Comparison of ENCODE assay signal across 8 cellular contexts in genomic region chr6:47479156-47479541, GRCh38. TPM values are rescaled to one million over a fixed set of nuclear protein-coding genes. Genes with fewer than 3 reads are reported as not detected.
DNase-seq lines count a peak whose midpoint lies in the region; ATAC-seq and TF ChIP-seq lines count a peak whose summit lies in the region.

No MANE protein-coding gene starts in this region.

- peak overlapping the region; percentile 99 for H3K27ac ChIP-seq in suprapubic skin

- no peaks in the 10 kb centered on the region for H3K9me3 Mint-ChIP-seq in activated CD4-positive, alpha-beta T cell treated with anti-CD3 and anti-CD28 coated beads, Interleukin-2, amount 10 ng/mL, durations not matched to agents 24 days and 14 days
- H3K9me3 Mint-ChIP-seq in activated CD8-positive, alpha-beta T cell treated with anti-CD3 and anti-CD28 coated beads, Interleukin-2, amount 10 ng/mL, durations not matched to agents 7 days and 5 days (ENCODE audit: insufficient read depth): no peaks in the 10 kb centered on the region

- H3K4me1 ChIP-seq in suprapubic skin: peaks cover 59% of the 10 kb centered on the region

- H3K9me3 ChIP-seq in iPS-18c (ENCODE audit: control insufficient read depth, insufficient read depth, low read length): no peaks in the 10 kb centered on the region
- H3K9me3 ChIP-seq in suprapubic skin: no peaks in the 10 kb centered on the region

- no peak for TF ChIP-seq CTCF in suprapubic skin (IDR thresholded peaks at IDR 0.05)

- H3K27ac Mint-ChIP-seq in activated CD4-positive, alpha-beta T cell treated with anti-CD3 and anti-CD28 coated beads, Interleukin-2, amount 10 ng/mL, durations not matched to agents 24 days and 14 days: peak overlapping the region; percentile 95
- H3K27ac Mint-ChIP-seq in activated CD8-positive, alpha-beta T cell treated with anti-CD3 and anti-CD28 coated beads, Interleukin-2, amount 10 ng/mL, durations not matched to agents 7 days and 5 days: peak overlapping the region; percentile 95

- TF ChIP-seq EP300 in suprapubic skin (IDR thresholded peaks at IDR 0.05): no peak

- intact Hi-C loops in activated CD4-positive, alpha-beta T cell treated with anti-CD3 and anti-CD28 coated beads, Interleukin-2, amount 10 ng/mL, durations not matched to agents 24 days and 14 days (cut with micrococcal nuclease): loop anchor here (10.0 kb wide), 1 partner anchor 126 kb away; no protein-coding TSS in a partner anchor

- 6% methylated on average over 5 of the region's 5 CpGs for WGBS in suprapubic skin

- TF ChIP-seq POLR2A in suprapubic skin (IDR thresholded peaks at IDR 0.05): no peak

- H3K4me1 Mint-ChIP-seq in activated CD4-positive, alpha-beta T cell treated with anti-CD3 and anti-CD28 coated beads, Interleukin-2, amount 10 ng/mL, durations not matched to agents 24 days and 14 days: peaks cover 36% of the 10 kb centered on the region
- peaks cover 50% of the 10 kb centered on the region for H3K4me1 Mint-ChIP-seq in activated CD8-positive, alpha-beta T cell treated with anti-CD3 and anti-CD28 coated beads, Interleukin-2, amount 10 ng/mL, durations not matched to agents 7 days and 5 days (ENCODE audit: low read depth)

- POLR2A ChIA-PET in activated CD8-positive, alpha-beta T cell treated with anti-CD3 and anti-CD28 coated beads, Interleukin-2, amount 10 ng/mL, durations not matched to agents 7 days and 5 days (lab: Charles Lee): interaction anchor here (1.0 to 3.6 kb wide), 5 partner anchors 13 to 154 kb away, joined by 3 to 74 read pairs (median 5); no protein-coding TSS in a partner anchor

- CTCF ChIA-PET in activated CD8-positive, alpha-beta T cell treated with anti-CD3 and anti-CD28 coated beads, Interleukin-2, amount 10 ng/mL, durations not matched to agents 7 days and 5 days (lab: Charles Lee): interaction anchor here (1.2 to 4.9 kb wide), 3 partner anchors 65 to 255 kb away, joined by 3 to 50 read pairs (median 3); no protein-coding TSS in a partner anchor

- H3K4me3 ChIP-seq in iPS-18c (ENCODE audit: insufficient read depth, low read depth, low read length) (peak overlapping the region; percentile 91), suprapubic skin (peak overlapping the region; percentile 97)

- H3K27me3 Mint-ChIP-seq in activated CD4-positive, alpha-beta T cell treated with anti-CD3 and anti-CD28 coated beads, Interleukin-2, amount 10 ng/mL, durations not matched to agents 24 days and 14 days: no peaks in the 10 kb centered on the region
- no peaks in the 10 kb centered on the region for H3K27me3 Mint-ChIP-seq in activated CD8-positive, alpha-beta T cell treated with anti-CD3 and anti-CD28 coated beads, Interleukin-2, amount 10 ng/mL, durations not matched to agents 7 days and 5 days (ENCODE audit: low read depth)

- H3K4me3 Mint-ChIP-seq in activated CD4-positive, alpha-beta T cell treated with anti-CD3 and anti-CD28 coated beads, Interleukin-2, amount 10 ng/mL, durations not matched to agents 24 days and 14 days: peak overlapping the region; percentile 95
- peak overlapping the region; percentile 95 for H3K4me3 Mint-ChIP-seq in activated CD8-positive, alpha-beta T cell treated with anti-CD3 and anti-CD28 coated beads, Interleukin-2, amount 10 ng/mL, durations not matched to agents 7 days and 5 days

- DNase-seq in activated CD4-positive, alpha-beta T cell treated with anti-CD3 and anti-CD28 coated beads, Interleukin-2, amount 10 ng/mL, durations not matched to agents 24 days and 14 days: no peak
- no peak for DNase-seq in activated CD4-positive, alpha-beta T cell treated with anti-CD3 and anti-CD28 coated beads for 4 hours
- no peak for DNase-seq in activated CD8-positive, alpha-beta T cell treated with anti-CD3 and anti-CD28 coated beads, Interleukin-2, amount 10 ng/mL, durations not matched to agents 7 days and 5 days
- DNase-seq in suprapubic skin (ENCODE audit: low spot score in 2 of 2): no peak
- DNase-seq in amygdala (lab: John Stamatoyannopoulos, UW): no peak

- no peaks in the 10 kb centered on the region for H3K27me3 ChIP-seq in suprapubic skin

- no peaks in the 10 kb centered on the region for H3K36me3 ChIP-seq in suprapubic skin

- no peaks in the 10 kb centered on the region for H3K36me3 Mint-ChIP-seq in activated CD4-positive, alpha-beta T cell treated with anti-CD3 and anti-CD28 coated beads, Interleukin-2, amount 10 ng/mL, durations not matched to agents 24 days and 14 days (ENCODE audit: low read depth)
- peaks cover 12% of the 10 kb centered on the region for H3K36me3 Mint-ChIP-seq in activated CD8-positive, alpha-beta T cell treated with anti-CD3 and anti-CD28 coated beads, Interleukin-2, amount 10 ng/mL, durations not matched to agents 7 days and 5 days (ENCODE audit: low read depth)

- no peak for ATAC-seq in activated CD8-positive, alpha-beta T cell treated with anti-CD3 and anti-CD28 coated beads, Interleukin-2, amount 10 ng/mL, durations not matched to agents 7 days and 5 days
- no peak for ATAC-seq in GM21825 (IDR thresholded peaks at IDR 0.05; ENCODE audit: unreplicated experiment)
- no peak for ATAC-seq in HG03432 (IDR thresholded peaks at IDR 0.05; ENCODE audit: unreplicated experiment)

RNA-seq across cellular contexts. Expression of gene CD2AP, which starts 1.6 kb away (rescaled TPM):
- total RNA-seq in activated CD4-positive, alpha-beta T cell treated with anti-CD3 and anti-CD28 coated beads, Interleukin-2, amount 10 ng/mL, durations not matched to agents 24 days and 14 days: 26.3 and 29.6 TPM in 2 replicates
- 10 to 100 TPM; 38.8 to 39.2 TPM for total RNA-seq in activated CD8-positive, alpha-beta T cell treated with anti-CD3 and anti-CD28 coated beads, Interleukin-2, amount 10 ng/mL, durations not matched to agents 7 days and 5 days
- 10 to 100 TPM; 20.4 to 41.8 (median 28.3) TPM for total RNA-seq in suprapubic skin
